In the genomic region with DNA sequence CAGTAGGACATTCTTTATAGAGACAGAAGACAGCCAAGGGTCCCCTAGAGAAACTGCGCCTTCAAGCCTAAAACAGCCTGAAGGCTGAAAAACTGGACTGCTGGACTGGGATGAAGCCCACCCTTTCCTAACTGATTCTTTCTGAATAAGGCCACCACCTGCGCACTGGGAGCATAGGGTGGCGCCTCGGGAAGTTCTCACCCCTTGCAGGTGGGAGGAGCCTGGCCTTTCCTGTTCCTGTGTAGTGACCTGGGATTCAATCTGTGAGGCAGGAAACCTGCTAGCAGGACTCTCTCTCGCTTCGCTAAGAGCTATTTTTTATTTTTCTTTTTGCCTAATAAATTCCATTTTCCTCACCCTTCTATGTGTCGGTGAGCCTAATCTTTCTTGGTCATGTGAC, we compare ENCODE assay signal across 27 cellular contexts.
"Had no signal": no experiment of that assay in that cellular context is flagged by ENCODE, and none has a peak within 500 bp of the region (broad histone marks: within the 10 kb centered on the region; RNA-seq: fewer than 3 reads in every experiment).

No MANE protein-coding gene starts in this region.

- H3K27ac ChIP-seq: hepatocyte, left lung, lower lobe of right lung, ovary, right atrium auricular region, skin epidermis, stomach, testis, thyroid gland, transverse colon, upper lobe of right lung had no signal

- H3K27me3 Mint-ChIP-seq: naive B cell, progenitor cell of endocrine pancreas had no signal

- H3K27ac Mint-ChIP-seq: immature natural killer cell; mesothelial cell of epicardium; naive B cell; natural killer cell; progenitor cell of endocrine pancreas; stimulated activated naive B cell treated with anti-CD40 and anti-IgM and Interleukin-4, amounts not matched to agents 10 μg/mL and 1 μg/mL and 100 μg/mL, for 72 hours had no signal

- H3K27me3 ChIP-seq: hepatocyte, left lung, ovary, right atrium auricular region, stomach, testis, thyroid gland, transverse colon, upper lobe of right lung had no signal

- H3K4me3 Mint-ChIP-seq: immature natural killer cell; mesothelial cell of epicardium; naive B cell; natural killer cell; stimulated activated naive B cell treated with anti-CD40 and anti-IgM and Interleukin-4, amounts not matched to agents 10 μg/mL and 1 μg/mL and 100 μg/mL, for 72 hours had no signal

- H3K9me3 ChIP-seq: left lung, lower lobe of right lung, ovary, testis, thyroid gland, transverse colon, upper lobe of right lung had no signal

- H3K4me1 ChIP-seq: left lung, lower lobe of right lung, right atrium auricular region, stomach, testis, thyroid gland, transverse colon, upper lobe of right lung had no signal

- H3K36me3 Mint-ChIP-seq: immature natural killer cell, mesothelial cell of epicardium, natural killer cell had no signal

- H3K4me2 ChIP-seq: hepatocyte had no signal

- H3K4me3 ChIP-seq: hepatocyte, left lung, lower lobe of right lung, ovary, right atrium auricular region, skin epidermis, stomach, testis, thyroid gland, transverse colon, upper lobe of right lung had no signal

- H3K36me3 ChIP-seq: left lung, lower lobe of right lung, ovary, right atrium auricular region, stomach, thyroid gland, transverse colon, upper lobe of right lung had no signal

- H2AFZ ChIP-seq: hepatocyte had no signal

- ATAC-seq: left colon; left lung; lower lobe of right lung; natural killer cell; sciatic nerve; stimulated activated naive B cell treated with anti-CD40 and anti-IgM and Interleukin-4, amounts not matched to agents 10 μg/mL and 1 μg/mL and 100 μg/mL, for 72 hours; stimulated activated naive CD8-positive, alpha-beta T cell treated with anti-CD3 and anti-CD28 coated beads, Interleukin-15, Interleukin-2, amounts not matched to agents 100 U/mL and 50 U/mL, for 24 hours; upper lobe of right lung had no signal

- DNase-seq: immature natural killer cell; kidney; left colon; left lung; lower lobe of right lung; mammary epithelial cell; mesenchymal stem cell; naive B cell; natural killer cell; ovary; stimulated activated CD4-positive, alpha-beta T cell treated with anti-CD3 and anti-CD28 coated beads, Interleukin-12 subunit alpha, Interleukin-12 subunit beta, amount 100 ng/mL, for 4 hours; stimulated activated CD4-positive, alpha-beta T cell treated with anti-CD3 and anti-CD28 coated beads, Interleukin-15, amount 100 ng/mL, for 24 hours; stimulated activated CD4-positive, alpha-beta T cell treated with anti-CD3 and anti-CD28 coated beads, Interleukin-2, amount 100 ng/mL, for 24 hours; stimulated activated CD4-positive, alpha-beta T cell treated with anti-CD3 and anti-CD28 coated beads, Interleukin-4, amount 100 ng/mL, for 1 hour; stimulated activated naive B cell treated with anti-CD40 and anti-IgM and Interleukin-4, amounts not matched to agents 10 μg/mL and 1 μg/mL and 100 μg/mL, for 72 hours; stimulated activated naive CD8-positive, alpha-beta T cell treated with anti-CD3 and anti-CD28 coated beads, Interleukin-15, Interleukin-2, amounts not matched to agents 100 U/mL and 50 U/mL, for 24 hours; stomach; testis; thyroid gland; transverse colon; upper lobe of right lung had no signal

- H3K4me1 Mint-ChIP-seq: immature natural killer cell; mesothelial cell of epicardium; naive B cell; natural killer cell; stimulated activated naive B cell treated with anti-CD40 and anti-IgM and Interleukin-4, amounts not matched to agents 10 μg/mL and 1 μg/mL and 100 μg/mL, for 72 hours had no signal

- H3K79me2 ChIP-seq: hepatocyte had no signal
